24 cellular contexts compared by ENCODE assay signal in genomic region chr15:60969658-60970057, GRCh38.
"Had no signal": no experiment of that assay in that cellular context is flagged by ENCODE, and none has a peak within 500 bp of the region (broad histone marks: within the 10 kb centered on the region; RNA-seq: fewer than 3 reads in every experiment).

No MANE protein-coding gene starts in this region.

- H3K4me3 Mint-ChIP-seq: activated CD4-positive, alpha-beta memory T cell treated with anti-CD3 and anti-CD28 coated beads for 36 hours; activated T-cell treated with anti-CD3 and anti-CD28 coated beads, Interleukin-2, amount 50 U/mL, for 72 hours; central memory CD8-positive, alpha-beta T cell; T-cell had no signal

- H3K4me1 Mint-ChIP-seq: central memory CD8-positive, alpha-beta T cell; T-cell had no signal

- H3K9me3 Mint-ChIP-seq: activated CD4-positive, alpha-beta memory T cell treated with anti-CD3 and anti-CD28 coated beads for 36 hours; central memory CD8-positive, alpha-beta T cell; T-cell had no signal

- H3K27me3 Mint-ChIP-seq: activated CD4-positive, alpha-beta memory T cell treated with anti-CD3 and anti-CD28 coated beads for 36 hours had no signal

- ATAC-seq: activated T-cell treated with anti-CD3 and anti-CD28 coated beads, Interleukin-2, amount 50 U/mL, for 72 hours; body of pancreas; Right ventricle myocardium inferior; T-cell had no signal

- H3K27ac Mint-ChIP-seq: activated CD4-positive, alpha-beta memory T cell treated with anti-CD3 and anti-CD28 coated beads for 36 hours; activated T-cell treated with anti-CD3 and anti-CD28 coated beads, Interleukin-2, amount 50 U/mL, for 72 hours; T-cell had no signal

- H3K36me3 Mint-ChIP-seq: activated CD4-positive, alpha-beta memory T cell treated with anti-CD3 and anti-CD28 coated beads for 36 hours; T-cell had no signal

- H3K4me3 ChIP-seq: ascending aorta, body of pancreas, SK-N-MC had no signal

- DNase-seq: activated CD4-positive, alpha-beta memory T cell treated with anti-CD3 and anti-CD28 coated beads for 36 hours; activated CD4-positive, alpha-beta T cell treated with anti-CD3 and anti-CD28 coated beads for 48 hours; activated CD8-positive, alpha-beta memory T cell treated with anti-CD3 and anti-CD28 coated beads, Interleukin-2, amount 50 U/mL, for 4 hours; activated naive CD4-positive, alpha-beta T cell treated with anti-CD3 and anti-CD28 coated beads, Interleukin-2, amount 50 U/mL, for 16 hours; activated T-cell treated with anti-CD3 and anti-CD28 coated beads, Interleukin-2, amount 50 U/mL, for 72 hours; amniotic stem cell; body of pancreas; KG1; NCI-H1092 treated with DMSO at 0.1 percent for 48 hours; NCI-H1417 treated with DMSO at 0.1 percent for 48 hours; NCI-H1694; NCI-H2029; NCI-H2107; NCI-H2171 treated with DMSO at 0.1 percent for 48 hours; NCI-H226; NCI-H526; NCI-H774; RPMI8226; T-cell; T1000 had no signal
